ENCODE assay signal across 1 cellular context in the genomic region with DNA sequence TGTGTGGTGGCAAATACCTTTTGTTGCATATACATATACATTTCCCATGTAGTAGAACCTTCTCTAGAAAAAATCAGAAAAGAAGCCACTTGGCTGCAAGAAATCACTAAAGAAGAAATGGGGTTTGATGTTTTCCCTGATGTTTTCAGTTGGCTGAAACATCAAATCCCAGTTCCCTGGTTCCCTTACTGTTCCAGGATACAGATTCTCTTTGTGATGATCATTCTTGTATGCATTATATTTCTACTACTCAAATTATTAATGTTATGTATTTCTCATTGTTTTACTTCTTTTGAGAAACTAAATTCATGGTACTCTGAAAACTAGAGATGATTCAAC.
TF ChIP-seq lines count a peak whose summit lies in the region.

No MANE protein-coding gene starts in this region.

TF ChIP-seq in H1, 55 proteins besides CTCF, POLR2A, EP300 and RAD21:
- no peak for TF ChIP-seq CREB1 (IDR thresholded peaks at IDR 0.05)
- TF ChIP-seq HDAC6 (IDR thresholded peaks at IDR 0.05; ENCODE audit: low read depth, low read length): no peak
- no peak for TF ChIP-seq BRCA1 (IDR thresholded peaks at IDR 0.05; ENCODE audit: low read depth, low read length)
- no peak for TF ChIP-seq SP4 (IDR thresholded peaks at IDR 0.05; ENCODE audit: low read length)
- TF ChIP-seq KDM4A (IDR thresholded peaks at IDR 0.05; ENCODE audit: low read depth, low read length, severe bottlenecking): no peak
- no peak for TF ChIP-seq RBBP5 (IDR thresholded peaks at IDR 0.05; ENCODE audit: borderline replicate concordance, low read depth, low read length)
- TF ChIP-seq POLR2AphosphoS5 (IDR thresholded peaks at IDR 0.05; ENCODE audit: low read depth, low read length): no peak
- no peak for TF ChIP-seq TCF12 (IDR thresholded peaks at IDR 0.05; ENCODE audit: low read depth, low read length)
- no peak for TF ChIP-seq FOSL1 (IDR thresholded peaks at IDR 0.05; ENCODE audit: insufficient read depth, low read depth, low read length)
- TF ChIP-seq SRF (IDR thresholded peaks at IDR 0.05; ENCODE audit: low read depth, low read length): no peak
- TF ChIP-seq CHD2 (IDR thresholded peaks at IDR 0.05; ENCODE audit: low read length): no peak
- no peak for TF ChIP-seq HDAC2 (IDR thresholded peaks at IDR 0.05; ENCODE audit: borderline replicate concordance in 1 of 2, low read depth in 2 of 2, low read length in 2 of 2)
- no peak for TF ChIP-seq TEAD4 (IDR thresholded peaks at IDR 0.05; ENCODE audit: low read depth, low read length)
- no peak for TF ChIP-seq NANOG (IDR thresholded peaks at IDR 0.05; ENCODE audit: insufficient read depth, low read depth, low read length, poor library complexity, severe bottlenecking)
- TF ChIP-seq ATF2 (IDR thresholded peaks at IDR 0.05; ENCODE audit: low read length): no peak
- TF ChIP-seq E2F6 (IDR thresholded peaks at IDR 0.05): no peak
- TF ChIP-seq BACH1 (IDR thresholded peaks at IDR 0.05; ENCODE audit: low read length): no peak
- TF ChIP-seq ZNF274 (IDR thresholded peaks at IDR 0.05; ENCODE audit: borderline replicate concordance, extremely low read depth, low read length): no peak
